8 cellular contexts compared by ENCODE assay signal in the genomic region with DNA sequence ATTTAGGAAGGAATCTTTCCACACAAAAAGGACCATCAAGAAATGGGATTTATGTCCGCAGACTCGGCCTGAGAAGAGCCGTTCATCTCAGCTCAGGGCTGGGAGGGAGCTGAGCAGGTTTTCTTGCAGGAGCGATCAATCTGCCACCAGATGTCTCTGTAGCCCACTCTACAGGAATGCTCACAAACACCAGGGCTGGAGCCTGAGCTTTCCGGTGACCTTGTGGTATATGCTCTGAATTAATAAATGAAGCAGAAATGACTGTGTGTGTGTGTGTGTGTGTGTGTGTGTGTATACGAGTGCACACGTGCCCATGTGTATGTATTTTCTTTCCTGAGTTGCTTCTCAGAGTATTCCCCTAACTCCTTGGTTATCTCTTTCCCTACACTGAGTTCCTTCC. TPM values are rescaled to one million over a fixed set of nuclear protein-coding genes. Genes with fewer than 3 reads are reported as not detected.
DNase-seq lines count a peak whose midpoint lies in the region; ATAC-seq and FAIRE-seq lines count a peak whose summit lies in the region.

No MANE protein-coding gene starts in this region.

- no peaks in the 10 kb centered on the region for H3K9me3 Mint-ChIP-seq in activated CD8-positive, alpha-beta memory T cell treated with anti-CD3 and anti-CD28 coated beads, Interleukin-2, amount 10 ng/mL, durations not matched to agents 7 days and 5 days (ENCODE audit: low read depth)

- H3K4me3 ChIP-seq in small intestine (ENCODE audit: low read depth in 1 of 2, low read length in 2 of 2): no peak overlapping the region

- WGBS in small intestine, 3 donors: 20 to 28% (median 25%) methylated on average over 7 of the region's 7 CpGs

- FAIRE-seq in small intestine (lab: Jason Lieb, UNC): no peak

- H3K4me1 Mint-ChIP-seq in activated CD8-positive, alpha-beta memory T cell treated with anti-CD3 and anti-CD28 coated beads, Interleukin-2, amount 10 ng/mL, durations not matched to agents 7 days and 5 days: peaks cover 6% of the 10 kb centered on the region

- H3K27ac ChIP-seq in small intestine (ENCODE audit: low read depth in 1 of 2, low read length in 1 of 2): no peak overlapping the region

- no peak overlapping the region for H3K4me3 Mint-ChIP-seq in activated CD8-positive, alpha-beta memory T cell treated with anti-CD3 and anti-CD28 coated beads, Interleukin-2, amount 10 ng/mL, durations not matched to agents 7 days and 5 days

- peak; percentile 60 for DNase-seq in activated CD8-positive, alpha-beta memory T cell treated with anti-CD3 and anti-CD28 coated beads, Interleukin-2, amount 10 ng/mL, durations not matched to agents 7 days and 5 days
- DNase-seq in activated CD8-positive, alpha-beta memory T cell treated with anti-CD3 and anti-CD28 coated beads, Interleukin-2, amount 50 U/mL, for 4 hours: no peak
- DNase-seq in NCI-H748 (lab: John Stamatoyannopoulos, UW; ENCODE audit: unreplicated experiment) (peak; percentile 77), astrocyte of the hippocampus (ENCODE audit: low read depth, low spot score) (peak; percentile 80), iPS DF 19.7 (ENCODE audit: low read depth, low spot score) (peak; percentile 57), small intestine (peak; percentile 71)
- no peak for DNase-seq in activated T-cell treated with anti-CD3 and anti-CD28 coated beads, Interleukin-2, amount 50 U/mL, for 48 hours

- H3K4me1 ChIP-seq in small intestine (ENCODE audit: control insufficient read depth in 2 of 2, insufficient read depth in 1 of 2, low read depth in 1 of 2, low read length in 1 of 2): no peaks in the 10 kb centered on the region

- H3K27me3 ChIP-seq in small intestine (ENCODE audit: control insufficient read depth in 2 of 2, insufficient read depth in 2 of 2, low read length in 2 of 2): no peaks in the 10 kb centered on the region

- CTCF ChIA-PET in activated CD8-positive, alpha-beta memory T cell treated with anti-CD3 and anti-CD28 coated beads, Interleukin-2, amount 10 ng/mL, durations not matched to agents 7 days and 5 days (lab: Charles Lee): interaction anchor here (0.9 to 2.5 kb wide), 8 partner anchors 8 to 1494 kb away, joined by 3 to 9 read pairs (median 5); no protein-coding TSS in a partner anchor

- H3K9me3 ChIP-seq in small intestine (ENCODE audit: control insufficient read depth, low read depth): no peaks in the 10 kb centered on the region

- H3K27ac Mint-ChIP-seq in activated CD8-positive, alpha-beta memory T cell treated with anti-CD3 and anti-CD28 coated beads, Interleukin-2, amount 10 ng/mL, durations not matched to agents 7 days and 5 days: no peak overlapping the region

- H3K36me3 Mint-ChIP-seq in activated CD8-positive, alpha-beta memory T cell treated with anti-CD3 and anti-CD28 coated beads, Interleukin-2, amount 10 ng/mL, durations not matched to agents 7 days and 5 days: peaks cover 28% of the 10 kb centered on the region

- peak; percentile 51 for ATAC-seq in activated CD8-positive, alpha-beta memory T cell treated with anti-CD3 and anti-CD28 coated beads, Interleukin-2, amount 10 ng/mL, durations not matched to agents 7 days and 5 days
- ATAC-seq in HG02852 (IDR thresholded peaks at IDR 0.05; ENCODE audit: unreplicated experiment): peak; percentile 74

- H3K27me3 Mint-ChIP-seq in activated CD8-positive, alpha-beta memory T cell treated with anti-CD3 and anti-CD28 coated beads, Interleukin-2, amount 10 ng/mL, durations not matched to agents 7 days and 5 days: no peaks in the 10 kb centered on the region

- H3K36me3 ChIP-seq in small intestine (ENCODE audit: control insufficient read depth in 2 of 2, insufficient read depth in 2 of 2, low read length in 2 of 2): no peaks in the 10 kb centered on the region

RNA-seq across cellular contexts. Expression of a gene that starts 12.0 kb away (rescaled TPM):
- total RNA-seq in activated CD8-positive, alpha-beta memory T cell treated with anti-CD3 and anti-CD28 coated beads, Interleukin-2, amount 10 ng/mL, durations not matched to agents 7 days and 5 days: 10 to 100 TPM in 1 of 2 experiments, 1 to 10 TPM in 1; 6.0 to 29.6 TPM
- 1 to 10 TPM in 1 of 3 donors, under 1 TPM in 2; 0.45 to 1.9 (median 0.54) TPM for polyA plus RNA-seq in small intestine

Comparison
In these comparisons a context has a peak if more than half of its experiments do, and no peak if none do; other contexts are left out.
1. DNase-seq: peak in activated CD8-positive, alpha-beta memory T cell treated with anti-CD3 and anti-CD28 coated beads, Interleukin-2, amount 10 ng/mL, durations not matched to agents 7 days and 5 days (single experiment), NCI-H748 (single experiment), astrocyte of the hippocampus (single experiment), iPS DF 19.7 (single experiment) and small intestine (single experiment); none in activated CD8-positive, alpha-beta memory T cell treated with anti-CD3 and anti-CD28 coated beads, Interleukin-2, amount 50 U/mL, for 4 hours (single experiment) and activated T-cell treated with anti-CD3 and anti-CD28 coated beads, Interleukin-2, amount 50 U/mL, for 48 hours (0 of 2).